Comparison of ENCODE assay signal across 11 cellular contexts in the genomic region with DNA sequence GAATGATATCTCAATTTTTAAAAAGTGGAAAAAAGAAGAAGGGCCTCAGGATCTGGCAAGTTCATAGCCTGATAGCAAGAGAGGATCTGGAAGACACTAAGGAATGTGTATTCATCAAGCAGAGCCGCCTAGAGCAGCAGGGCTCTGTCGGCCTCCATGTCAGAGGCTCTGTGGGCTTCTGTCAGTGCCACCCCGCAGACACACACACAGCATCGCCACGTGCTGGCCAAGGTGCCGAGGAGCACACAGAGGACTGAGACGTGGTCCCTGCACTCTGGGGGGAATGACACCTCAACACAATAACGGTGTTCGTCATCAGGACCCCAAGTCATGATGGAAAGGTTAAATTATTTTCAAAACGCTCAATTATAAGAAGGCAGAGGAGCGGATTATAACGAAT. TPM values are rescaled to one million over a fixed set of nuclear protein-coding genes. Genes with fewer than 3 reads are reported as not detected.
"Had no signal": no experiment of that assay in that cellular context is flagged by ENCODE, and none has a peak within 500 bp of the region (broad histone marks: within the 10 kb centered on the region; RNA-seq: fewer than 3 reads in every experiment).

No MANE protein-coding gene starts in this region.

- H3K36me3 ChIP-seq: HAP-1 had no signal

- H3K9ac ChIP-seq: GM23248 had no signal

- H3K4me1 ChIP-seq: HAP-1 had no signal

- H2AFZ ChIP-seq: GM23248 had no signal

- H3K9me3 ChIP-seq: HAP-1 had no signal

- H3K4me3 ChIP-seq: GM23248, HAP-1 had no signal

- ATAC-seq: HCT116, HepG2 had no signal

- DNase-seq: GM23248, GOT3, H7, HFFc6 had no signal

- H3K27ac ChIP-seq: GM23248, HL-60 had no signal

RNA-seq across cellular contexts. Expression of gene PRMT8, which starts 21.3 kb away (rescaled TPM):
- total RNA-seq: GM23248, H4, HepG2, HFFc6, HT1080 had no signal
- polyA plus RNA-seq: GM23248, HepG2, IgD-negative memory B cell had no signal
